Comparison of ENCODE assay signal across 15 cellular contexts in genomic region chr2:45412754-45413379, GRCh38.
DNase-seq lines count a peak whose midpoint lies in the region; ATAC-seq and TF ChIP-seq lines count a peak whose summit lies in the region.
"Had no signal": no experiment of that assay in that cellular context is flagged by ENCODE, and none has a peak within 500 bp of the region (broad histone marks: within the 10 kb centered on the region; RNA-seq: fewer than 3 reads in every experiment).

No MANE protein-coding gene starts in this region.

- H3K4me1 Mint-ChIP-seq in stimulated activated naive CD8-positive, alpha-beta T cell treated with anti-CD3 and anti-CD28 coated beads, Interleukin-15, Interleukin-2, amounts not matched to agents 100 ng/mL and 50 ng/mL, for 24 hours (ENCODE audit: low read depth): peaks cover 4% of the 10 kb centered on the region

- H3K9me3 ChIP-seq in OCI-LY1 (ENCODE audit: low read length): no peaks in the 10 kb centered on the region
- no peaks in the 10 kb centered on the region for H3K9me3 ChIP-seq in right atrium auricular region
- H3K9me3 ChIP-seq: MG63 had no signal

- no peaks in the 10 kb centered on the region for H3K9me3 Mint-ChIP-seq in stimulated activated naive CD8-positive, alpha-beta T cell treated with anti-CD3 and anti-CD28 coated beads, Interleukin-15, Interleukin-2, amounts not matched to agents 100 ng/mL and 50 ng/mL, for 24 hours
- H3K9me3 Mint-ChIP-seq: activated T-cell treated with anti-CD3 and anti-CD28 coated beads, Interleukin-2, amount 50 U/mL, for 4 hours had no signal

- ATAC-seq in stimulated activated naive CD8-positive, alpha-beta T cell treated with anti-CD3 and anti-CD28 coated beads, Interleukin-15, Interleukin-2, amounts not matched to agents 100 U/mL and 50 U/mL, for 24 hours: no peak
- ATAC-seq in HG02981 (IDR thresholded peaks at IDR 0.05; ENCODE audit: unreplicated experiment): no peak
- ATAC-seq: activated T-cell treated with anti-CD3 and anti-CD28 coated beads, Interleukin-2, amount 50 U/mL, for 4 hours had no signal

- H3K9me2 ChIP-seq in OCI-LY1 (ENCODE audit: low read depth, low read length): no peaks in the 10 kb centered on the region

- no peak overlapping the region for H3K4me2 ChIP-seq in OCI-LY1 (ENCODE audit: low read length)

- no peaks in the 10 kb centered on the region for H4K20me1 ChIP-seq in OCI-LY1 (ENCODE audit: insufficient read depth, low read length)

- H3F3A ChIP-seq in OCI-LY1 (ENCODE audit: insufficient read depth, low read length): no peaks in the 10 kb centered on the region

- H3K27ac ChIP-seq in OCI-LY1 (ENCODE audit: low read depth, low read length, poor library complexity, severe bottlenecking) (peak overlapping the region; percentile 55), right atrium auricular region (peak overlapping the region; percentile 4 to 32)
- H3K27ac ChIP-seq: brain microvascular endothelial cell had no signal

- H3K4me1 ChIP-seq in OCI-LY1 (ENCODE audit: insufficient read depth, low read length, severe bottlenecking): peaks cover 15% of the 10 kb centered on the region
- no peaks in the 10 kb centered on the region for H3K4me1 ChIP-seq in right atrium auricular region

- no peak overlapping the region for H3K4me3 Mint-ChIP-seq in stimulated activated naive CD8-positive, alpha-beta T cell treated with anti-CD3 and anti-CD28 coated beads, Interleukin-15, Interleukin-2, amounts not matched to agents 100 ng/mL and 50 ng/mL, for 24 hours
- H3K4me3 Mint-ChIP-seq: activated T-cell treated with anti-CD3 and anti-CD28 coated beads, Interleukin-2, amount 50 U/mL, for 4 hours had no signal

- H2AFZ ChIP-seq in OCI-LY1 (ENCODE audit: low read length): no peak overlapping the region

- no peak overlapping the region for H3K4me3 ChIP-seq in OCI-LY1 (ENCODE audit: low read depth, low read length, poor library complexity, severe bottlenecking)
- H3K4me3 ChIP-seq in right atrium auricular region: no peak overlapping the region
- H3K4me3 ChIP-seq: MG63 had no signal

- H3K36me3 Mint-ChIP-seq in stimulated activated naive CD8-positive, alpha-beta T cell treated with anti-CD3 and anti-CD28 coated beads, Interleukin-15, Interleukin-2, amounts not matched to agents 100 ng/mL and 50 ng/mL, for 24 hours (ENCODE audit: low read depth): peaks cover 43% of the 10 kb centered on the region

- H3K36me3 ChIP-seq in OCI-LY1 (ENCODE audit: insufficient read depth, low read length): peaks cover 19% of the 10 kb centered on the region; the same call in 1 of the 2 replicates
- peaks cover 4% of the 10 kb centered on the region for H3K36me3 ChIP-seq in right atrium auricular region
- H3K36me3 ChIP-seq: brain microvascular endothelial cell had no signal

- H3K27ac Mint-ChIP-seq in stimulated activated naive CD8-positive, alpha-beta T cell treated with anti-CD3 and anti-CD28 coated beads, Interleukin-15, Interleukin-2, amounts not matched to agents 100 ng/mL and 50 ng/mL, for 24 hours: peak overlapping the region; percentile 3

- H3K27me3 Mint-ChIP-seq in stimulated activated naive CD8-positive, alpha-beta T cell treated with anti-CD3 and anti-CD28 coated beads, Interleukin-15, Interleukin-2, amounts not matched to agents 100 ng/mL and 50 ng/mL, for 24 hours: no peaks in the 10 kb centered on the region

- DNase-seq in stimulated activated naive CD8-positive, alpha-beta T cell treated with anti-CD3 and anti-CD28 coated beads, Interleukin-15, Interleukin-2, amounts not matched to agents 100 U/mL and 50 U/mL, for 24 hours: no peak
- no peak for DNase-seq in right atrium auricular region (ENCODE audit: low spot score)
- DNase-seq in UCSD-AML1 (lab: John Stamatoyannopoulos, UW; ENCODE audit: unreplicated experiment): no peak
- no peak for DNase-seq in GM13977 (ENCODE audit: low spot score)
- no peak for DNase-seq in LoVo (ENCODE audit: low spot score)
- DNase-seq: activated CD4-positive, alpha-beta T cell treated with anti-CD3 and anti-CD28 coated beads for 1 hour; activated T-cell treated with anti-CD3 and anti-CD28 coated beads, Interleukin-2, amount 50 U/mL, for 4 hours; brain microvascular endothelial cell; DND-41; MG63; small intestine; SW 1271 had no signal

- TF ChIP-seq CTCF in OCI-LY1 (IDR thresholded peaks at IDR 0.05; ENCODE audit: low read length): no peak
- TF ChIP-seq CTCF in right atrium auricular region (IDR thresholded peaks at IDR 0.05): no peak
- TF ChIP-seq CTCF in GM13977 (IDR thresholded peaks at IDR 0.05; ENCODE audit: extremely low read depth, insufficient read depth, missing control alignments): no peak

- no peaks in the 10 kb centered on the region for H3K27me3 ChIP-seq in OCI-LY1 (ENCODE audit: insufficient read depth, low read length)
- H3K27me3 ChIP-seq in right atrium auricular region: no peaks in the 10 kb centered on the region
- H3K27me3 ChIP-seq: brain microvascular endothelial cell, MG63 had no signal

- no peak overlapping the region for H3K9ac ChIP-seq in OCI-LY1 (ENCODE audit: low read length)

- in situ Hi-C loops in GM13977 (cut with MboI; ENCODE audit: low pct_unique_long_range_greater_than_20kb, low sequenced_read_pairs, unreplicated experiment): no loop called here

- H3K79me2 ChIP-seq in OCI-LY1 (ENCODE audit: insufficient read depth, low read length): no peaks in the 10 kb centered on the region
